7 cellular contexts compared by ENCODE assay signal in the genomic region with DNA sequence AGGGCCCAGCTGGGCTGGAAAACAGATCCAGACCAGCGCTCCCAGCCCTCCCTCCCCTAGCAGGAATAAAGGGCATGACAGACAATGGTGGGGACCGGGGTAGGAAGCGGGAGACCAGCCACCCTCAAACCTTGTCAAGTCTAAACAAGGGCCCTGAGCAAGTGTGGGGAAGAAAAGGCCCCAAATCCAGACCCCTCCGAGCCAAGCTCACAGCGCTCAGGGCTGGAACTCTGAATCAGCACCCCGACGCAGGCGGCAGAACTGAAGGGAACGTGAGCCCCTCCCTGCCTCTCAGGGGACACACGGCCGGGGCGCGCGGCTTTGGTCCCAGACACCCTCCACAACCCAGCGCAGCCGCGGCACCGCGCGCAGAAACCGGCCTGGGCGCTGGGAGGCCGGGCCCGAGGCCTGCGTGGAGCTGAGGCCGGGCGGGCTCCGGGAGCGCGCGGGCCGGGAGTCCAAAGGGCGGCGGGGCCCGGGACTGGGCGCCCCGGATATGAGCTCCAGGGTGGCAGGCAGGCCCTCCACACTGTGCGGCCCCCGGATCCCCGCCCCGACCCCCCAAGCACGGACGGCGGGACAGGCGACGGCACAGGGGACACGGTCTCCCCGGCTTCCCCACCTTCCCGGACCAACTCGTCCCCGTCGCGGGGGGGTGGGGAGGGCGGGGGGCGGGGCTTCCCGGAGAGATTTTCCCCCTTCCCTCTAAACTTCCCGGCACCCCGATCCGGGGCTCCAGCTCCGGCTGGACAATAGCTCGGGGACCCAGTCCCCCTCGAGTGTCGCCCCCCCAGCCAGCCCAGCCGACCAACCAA. TPM values are rescaled to one million over a fixed set of nuclear protein-coding genes. Genes with fewer than 3 reads are reported as not detected.
A peak's percentile ranks its signal among the peaks of the same experiment; 100 is the strongest.
DNase-seq lines count a peak whose midpoint lies in the region; ATAC-seq and TF ChIP-seq lines count a peak whose summit lies in the region.

No MANE protein-coding gene starts in this region.

- peak; percentile 77 for DNase-seq in GM23248
- peak in 1 of 2 donors; percentile 32 for DNase-seq in fibroblast of lung (ENCODE audit: low read depth in 2 of 2)
- DNase-seq in neural progenitor cell (ENCODE audit: low spot score) = peak; percentile 77
- no peak for DNase-seq in NK-92 treated with Interleukin-12 subunit alpha and Interleukin-12 subunit beta, amount 100 ng/mL, for 24 hours (lab: John Stamatoyannopoulos, UW)
- no peak for DNase-seq in GM13976 (ENCODE audit: low spot score)
- DNase-seq in NCI-H510A treated with DMSO at 0.1 percent for 48 hours (lab: John Stamatoyannopoulos, UW) = no peak

- H3K36me3 ChIP-seq in GM23248 (ENCODE audit: low read depth) (no peaks in the 10 kb centered on the region), fibroblast of lung (ENCODE audit: control insufficient read depth, insufficient read depth, low read length) (peaks cover 3% of the 10 kb centered on the region), neural progenitor cell (no peaks in the 10 kb centered on the region)

- peak overlapping the region; percentile 74 for H2AFZ ChIP-seq in GM23248
- H2AFZ ChIP-seq in fibroblast of lung (ENCODE audit: low read length) = no peak overlapping the region
- H2AFZ ChIP-seq in neural progenitor cell (replicated peaks) = no peak overlapping the region

- H3K36me3 Mint-ChIP-seq in neural progenitor cell = peaks cover 4% of the 10 kb centered on the region

- no peak overlapping the region for H3K27ac Mint-ChIP-seq in neural progenitor cell

- H3F3A ChIP-seq in GM23248 (ENCODE audit: insufficient read depth) (0 out of 2 replicates have a peak, but pooled peaks cover 5% of the 10 kb centered on the region), neural progenitor cell (ENCODE audit: low read depth) (peaks cover 21% of the 10 kb centered on the region)

- H3K27me3 ChIP-seq in GM23248 (replicated peaks; ENCODE audit: insufficient read depth) (no peaks in the 10 kb centered on the region), fibroblast of lung (ENCODE audit: control insufficient read depth, insufficient read depth, low read length) (no peaks in the 10 kb centered on the region), neural progenitor cell (peaks cover 24% of the 10 kb centered on the region)

- peak; percentile 69 for ATAC-seq in SK-N-SH treated with all-trans-retinoic acid at 6 μM for 48 hours

- no peaks in the 10 kb centered on the region for H3K9me3 Mint-ChIP-seq in neural progenitor cell

- no peaks in the 10 kb centered on the region for H3K9me2 ChIP-seq in GM23248 (ENCODE audit: insufficient read depth)

- H3K79me2 ChIP-seq in GM23248 (ENCODE audit: insufficient read depth) = peaks cover 55% of the 10 kb centered on the region
- peaks cover 48% of the 10 kb centered on the region for H3K79me2 ChIP-seq in fibroblast of lung (ENCODE audit: control insufficient read depth, insufficient read depth, low read length)
- peaks cover 38% of the 10 kb centered on the region for H3K79me2 ChIP-seq in neural progenitor cell (ENCODE audit: low read depth)

- in situ Hi-C loops in GM23248 (cut with MboI) = no loop called here
- in situ Hi-C loops in GM13976 (cut with MboI; ENCODE audit: low sequenced_read_pairs, unreplicated experiment) = no loop called here

- H3K4me1 Mint-ChIP-seq in neural progenitor cell = peaks cover 61% of the 10 kb centered on the region

- peak overlapping the region; percentile 82 for H3K4me3 ChIP-seq in GM23248
- H3K4me3 ChIP-seq in fibroblast of lung (replicated peaks in 1 of 4; ENCODE audit: control extremely low read depth in 1 of 4, insufficient read depth in 1 of 4, low read depth in 3 of 4, low read length in 4 of 4) = peak overlapping the region; percentile 61 to 78 (median 70)
- peak overlapping the region; percentile 80 for H3K4me3 ChIP-seq in neural progenitor cell

- no peak for TF ChIP-seq CTCF in fibroblast of lung (conservative IDR thresholded peaks at IDR 0.05 in 1 of 2, IDR thresholded peaks at IDR 0.05 in 1 of 2; ENCODE audit: low read depth in 1 of 2, low read length in 2 of 2)
- TF ChIP-seq CTCF in neural progenitor cell (IDR thresholded peaks at IDR 0.05) = no peak
- TF ChIP-seq CTCF in GM13976 (IDR thresholded peaks at IDR 0.05; ENCODE audit: borderline replicate concordance, control extremely low read depth, extremely low read depth, insufficient read depth, missing control alignments) = no peak

- peaks cover 20% of the 10 kb centered on the region for H3K27me3 Mint-ChIP-seq in neural progenitor cell (ENCODE audit: insufficient read depth, low read depth)

- peak overlapping the region; percentile 90 for H3K4me3 Mint-ChIP-seq in neural progenitor cell

- H3K9ac ChIP-seq in GM23248 (peak overlapping the region; percentile 79), fibroblast of lung (ENCODE audit: insufficient read depth, low read length) (peak overlapping the region; percentile 73), neural progenitor cell (peak overlapping the region; percentile 61)

- WGBS in GM23248 (ENCODE audit: low coverage in 1 of 2, low lambda C conversion rate in 2 of 2, missing lambda C conversion rate in 2 of 2), 2 experiments = 1 to 3% methylated on average over 24 to 33 of the region's 64 CpGs

- H3K4me2 ChIP-seq in GM23248 (ENCODE audit: unreplicated experiment) = peak overlapping the region; percentile 72
- peak overlapping the region; percentile 96 for H3K4me2 ChIP-seq in fibroblast of lung (ENCODE audit: extremely low read depth, insufficient read depth, low read length)
- peak overlapping the region; percentile 89 for H3K4me2 ChIP-seq in neural progenitor cell

- H3K9me3 ChIP-seq in GM23248 (ENCODE audit: low read depth) (no peaks in the 10 kb centered on the region), fibroblast of lung (ENCODE audit: control insufficient read depth, insufficient read depth, low read depth, low read length) (no peaks in the 10 kb centered on the region), neural progenitor cell (ENCODE audit: low read depth) (no peaks in the 10 kb centered on the region)

- no peaks in the 10 kb centered on the region for H4K20me1 ChIP-seq in GM23248 (ENCODE audit: insufficient read depth)
- H4K20me1 ChIP-seq in fibroblast of lung (ENCODE audit: control insufficient read depth, extremely low read depth, insufficient read depth, low read length) = no peaks in the 10 kb centered on the region
- peaks cover 49% of the 10 kb centered on the region for H4K20me1 ChIP-seq in neural progenitor cell (ENCODE audit: low read depth)

- peaks cover 8% of the 10 kb centered on the region for H3K4me1 ChIP-seq in GM23248 (ENCODE audit: insufficient read depth)
- peaks cover 33% of the 10 kb centered on the region for H3K4me1 ChIP-seq in fibroblast of lung (ENCODE audit: control insufficient read depth, extremely low read depth, insufficient read depth, low read length)
- peaks cover 50% of the 10 kb centered on the region for H3K4me1 ChIP-seq in neural progenitor cell

- H3K27ac ChIP-seq in GM23248 (peak overlapping the region; percentile 37), fibroblast of lung (ENCODE audit: insufficient read depth, low read length) (peak overlapping the region; percentile 74), neural progenitor cell (peak overlapping the region; percentile 49)

TF ChIP-seq in SK-N-SH treated with all-trans-retinoic acid at 6 μM for 48 hours, 23 proteins besides CTCF, POLR2A, EP300 and RAD21:
- TF ChIP-seq ZC3H10 (CRISPR knock-in tag; IDR thresholded peaks at IDR 0.05) (no peak), PATZ1 (CRISPR knock-in tag; IDR thresholded peaks at IDR 0.05; ENCODE audit: borderline replicate concordance) (peak; percentile 48; the same call in 1 of the 2 replicates)

RNA-seq across cellular contexts. Expression of gene TEAD3, which starts 0.6 kb away (rescaled TPM):
- 10.5 and 12.0 TPM in 2 replicates for total RNA-seq in GM23248 (2014; rRNA removed; shearing (Covaris generic))
- polyA plus RNA-seq in GM23248 (2016; fragmentation: Nextera tagmentation; extraction: Ambion mirVana) = 6.9 TPM in 2 replicates
- total RNA-seq in fibroblast of lung = 7.7 and 9.6 TPM in 2 replicates
- polyA plus RNA-seq in fibroblast of lung = 25.8 and 26.7 TPM in 2 replicates
- polyA plus RNA-seq in fibroblast of lung (2012) = 38.2 and 42.1 TPM in 2 replicates
- 54.4 and 56.2 TPM in 2 replicates for polyA minus RNA-seq in fibroblast of lung (ENCODE audit: low replicate concordance)
- total RNA-seq in neural progenitor cell (ENCODE audit: low replicate concordance) = 9.7 and 23.5 TPM in 2 replicates

RNA-seq across cellular contexts. Expression of gene TULP1, which starts 16.5 kb away (rescaled TPM):
- not detected in 2 replicates for total RNA-seq in GM23248 (2014; rRNA removed; shearing (Covaris generic))
- polyA plus RNA-seq in GM23248 (2016; fragmentation: Nextera tagmentation; extraction: Ambion mirVana) (not detected in 2 replicates), fibroblast of lung (not detected in 2 replicates)
- total RNA-seq in fibroblast of lung (not detected in 2 replicates), neural progenitor cell (ENCODE audit: low replicate concordance) (0.46 TPM in 1 of 2 replicates, not detected in the other)
- 0.06 TPM in 1 of 2 replicates, not detected in the other for polyA plus RNA-seq in fibroblast of lung (2012)
- not detected in 2 replicates for polyA minus RNA-seq in fibroblast of lung (ENCODE audit: low replicate concordance)

RNA-seq across cellular contexts. Expression of gene RPL10A, which starts 28.0 kb away (rescaled TPM):
- total RNA-seq in GM23248 (2014; rRNA removed; shearing (Covaris generic)) = 852 and 915 TPM in 2 replicates
- polyA plus RNA-seq in GM23248 (2016; fragmentation: Nextera tagmentation; extraction: Ambion mirVana) (346 and 366 TPM in 2 replicates), fibroblast of lung (1,911 and 1,987 TPM in 2 replicates)
- total RNA-seq in fibroblast of lung (1,754 and 2,463 TPM in 2 replicates), neural progenitor cell (ENCODE audit: low replicate concordance) (2,002 and 2,026 TPM in 2 replicates)
- polyA plus RNA-seq in fibroblast of lung (2012) = 1,928 and 1,990 TPM in 2 replicates
- polyA minus RNA-seq in fibroblast of lung (ENCODE audit: low replicate concordance) = 961 and 1,095 TPM in 2 replicates

RNA-seq across cellular contexts. Expression of gene FANCE, which starts 44.1 kb away (rescaled TPM):
- 9.7 and 14.7 TPM in 2 replicates for total RNA-seq in GM23248 (2014; rRNA removed; shearing (Covaris generic))
- polyA plus RNA-seq in GM23248 (2016; fragmentation: Nextera tagmentation; extraction: Ambion mirVana) (3.7 and 4.3 TPM in 2 replicates), fibroblast of lung (3.2 and 6.9 TPM in 2 replicates)
- total RNA-seq in fibroblast of lung (10.3 and 10.7 TPM in 2 replicates), neural progenitor cell (ENCODE audit: low replicate concordance) (9.3 and 23.9 TPM in 2 replicates)
- 2.6 and 6.2 TPM in 2 replicates for polyA plus RNA-seq in fibroblast of lung (2012)
- 3.4 and 12.9 TPM in 2 replicates for polyA minus RNA-seq in fibroblast of lung (ENCODE audit: low replicate concordance)

Comparison
In these comparisons a context has a peak if more than half of its experiments do, and no peak if none do; other contexts are left out.
1. DNase-seq: peak in GM23248 (single experiment) and neural progenitor cell (single experiment); none in NK-92 treated with Interleukin-12 subunit alpha and Interleukin-12 subunit beta, amount 100 ng/mL, for 24 hours (single experiment), GM13976 (single experiment) and NCI-H510A treated with DMSO at 0.1 percent for 48 hours (single experiment).
2. Peak in every context shown above with its lines, with median percentiles within 50 percentile points of each other: H3K27ac ChIP-seq, H3K4me2 ChIP-seq, H3K4me3 ChIP-seq and H3K9ac ChIP-seq.